In the genomic region with DNA sequence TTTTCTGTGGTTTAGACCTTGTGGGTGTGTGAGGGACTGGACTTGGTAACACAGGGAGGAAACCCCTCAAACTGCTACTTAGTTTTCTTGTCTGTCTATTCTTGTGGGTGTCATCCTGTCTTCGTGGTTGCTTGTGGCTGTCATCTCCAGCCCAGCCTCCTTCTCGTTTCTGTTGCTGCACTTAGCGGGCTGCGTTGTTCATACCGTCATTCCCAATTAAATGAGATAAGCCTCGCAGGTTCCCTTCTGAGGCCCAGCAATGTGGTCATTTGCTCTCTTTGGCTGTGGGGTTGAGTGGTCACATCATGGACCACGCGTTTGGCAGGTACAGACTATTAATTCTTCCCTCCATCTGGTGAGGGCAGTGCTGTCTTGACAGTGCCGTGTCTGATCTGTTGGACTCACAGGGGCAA, we compare ENCODE assay signal across 12 cellular contexts. TPM values are rescaled to one million over a fixed set of nuclear protein-coding genes. Genes with fewer than 3 reads are reported as not detected.
DNase-seq lines count a peak whose midpoint lies in the region; ATAC-seq and TF ChIP-seq lines count a peak whose summit lies in the region.
"Had no signal": no experiment of that assay in that cellular context is flagged by ENCODE, and none has a peak within 500 bp of the region (broad histone marks: within the 10 kb centered on the region; RNA-seq: fewer than 3 reads in every experiment).

No MANE protein-coding gene starts in this region.

- ATAC-seq in stimulated activated naive B cell treated with anti-CD40 and anti-IgM and Interleukin-4, amounts not matched to agents 10 μg/mL and 1 μg/mL and 100 μg/mL, for 72 hours (replicated peaks) = peak; percentile 67 to 68
- ATAC-seq in GM21515 (IDR thresholded peaks at IDR 0.05; ENCODE audit: unreplicated experiment) = no peak

- H3K36me3 ChIP-seq in breast epithelium = no peaks in the 10 kb centered on the region
- H3K36me3 ChIP-seq: prostate gland, stomach had no signal

- no peaks in the 10 kb centered on the region for H3K9me3 ChIP-seq in breast epithelium
- H3K9me3 ChIP-seq: prostate gland, stomach had no signal

- no peak overlapping the region for H3K4me3 Mint-ChIP-seq in activated naive CD4-positive, alpha-beta T cell treated with anti-CD3 and anti-CD28 coated beads, Interleukin-2, amount 10 ng/mL, durations not matched to agents 7 days and 5 days
- peak overlapping the region; percentile 17 to 64 for H3K4me3 Mint-ChIP-seq in stimulated activated naive B cell treated with anti-CD40 and anti-IgM and Interleukin-4, amounts not matched to agents 10 μg/mL and 1 μg/mL and 100 μg/mL, for 72 hours

- peaks cover 0 to 5% of the 10 kb centered on the region in 2 donors for H3K4me1 ChIP-seq in breast epithelium
- H3K4me1 ChIP-seq: prostate gland had no signal

- DNase-seq in activated naive CD4-positive, alpha-beta T cell treated with anti-CD3 and anti-CD28 coated beads, Interleukin-2, amount 10 ng/mL, durations not matched to agents 7 days and 5 days = peak; percentile 32
- no peak for DNase-seq in activated naive CD4-positive, alpha-beta T cell treated with anti-CD3 and anti-CD28 coated beads, Interleukin-2, amount 50 U/mL, for 16 hours
- peak; percentile 30 for DNase-seq in KG1 (lab: John Stamatoyannopoulos, UW)
- DNase-seq in activated T-cell treated with anti-CD3 and anti-CD28 coated beads, Interleukin-2, amount 50 U/mL, for 48 hours = peak; percentile 45 to 54
- DNase-seq in stimulated activated naive B cell treated with anti-CD40 and anti-IgM and Interleukin-4, amounts not matched to agents 10 μg/mL and 1 μg/mL and 100 μg/mL, for 72 hours = no peak
- no peak for DNase-seq in HPDE6-E6E7 (ENCODE audit: extremely low spot score)
- no peak for DNase-seq in breast epithelium (ENCODE audit: low spot score in 2 of 2)
- DNase-seq: effector memory CD4-positive, alpha-beta T cell; NCI-H2081 treated with DMSO at 0.1 percent for 48 hours; stomach had no signal

- CTCF ChIA-PET in activated naive CD4-positive, alpha-beta T cell treated with anti-CD3 and anti-CD28 coated beads, Interleukin-2, amount 10 ng/mL, durations not matched to agents 7 days and 5 days (lab: Charles Lee) = no interaction called here

- H3K27ac Mint-ChIP-seq in activated naive CD4-positive, alpha-beta T cell treated with anti-CD3 and anti-CD28 coated beads, Interleukin-2, amount 10 ng/mL, durations not matched to agents 7 days and 5 days = no peak overlapping the region
- H3K27ac Mint-ChIP-seq in stimulated activated naive B cell treated with anti-CD40 and anti-IgM and Interleukin-4, amounts not matched to agents 10 μg/mL and 1 μg/mL and 100 μg/mL, for 72 hours = peak overlapping the region; percentile 3

- no peaks in the 10 kb centered on the region for H3K27me3 ChIP-seq in breast epithelium
- H3K27me3 ChIP-seq: stomach had no signal

- TF ChIP-seq CTCF in breast epithelium (IDR thresholded peaks at IDR 0.05) = no peak

- TF ChIP-seq POLR2A in breast epithelium (IDR thresholded peaks at IDR 0.05) = no peak

- intact Hi-C loops in breast epithelium (cut with DNase I; ENCODE audit: low total_unique reads) = no loop called here

- H3K27ac ChIP-seq in breast epithelium = no peak overlapping the region
- H3K27ac ChIP-seq: prostate gland, stomach had no signal

- no peak overlapping the region for H3K4me3 ChIP-seq in breast epithelium
- H3K4me3 ChIP-seq: prostate gland, stomach had no signal

- H3K27me3 Mint-ChIP-seq in activated naive CD4-positive, alpha-beta T cell treated with anti-CD3 and anti-CD28 coated beads, Interleukin-2, amount 10 ng/mL, durations not matched to agents 7 days and 5 days = no peaks in the 10 kb centered on the region
- no peaks in the 10 kb centered on the region for H3K27me3 Mint-ChIP-seq in stimulated activated naive B cell treated with anti-CD40 and anti-IgM and Interleukin-4, amounts not matched to agents 10 μg/mL and 1 μg/mL and 100 μg/mL, for 72 hours

- H3K4me1 Mint-ChIP-seq in activated naive CD4-positive, alpha-beta T cell treated with anti-CD3 and anti-CD28 coated beads, Interleukin-2, amount 10 ng/mL, durations not matched to agents 7 days and 5 days = peaks cover 39% of the 10 kb centered on the region
- H3K4me1 Mint-ChIP-seq in stimulated activated naive B cell treated with anti-CD40 and anti-IgM and Interleukin-4, amounts not matched to agents 10 μg/mL and 1 μg/mL and 100 μg/mL, for 72 hours = peaks cover 80 to 100% of the 10 kb centered on the region in 2 donors

- peaks cover 1% of the 10 kb centered on the region for H3K36me3 Mint-ChIP-seq in activated naive CD4-positive, alpha-beta T cell treated with anti-CD3 and anti-CD28 coated beads, Interleukin-2, amount 10 ng/mL, durations not matched to agents 7 days and 5 days
- peaks cover 6 to 8% of the 10 kb centered on the region in 2 donors for H3K36me3 Mint-ChIP-seq in stimulated activated naive B cell treated with anti-CD40 and anti-IgM and Interleukin-4, amounts not matched to agents 10 μg/mL and 1 μg/mL and 100 μg/mL, for 72 hours

- no peaks in the 10 kb centered on the region for H3K9me3 Mint-ChIP-seq in activated naive CD4-positive, alpha-beta T cell treated with anti-CD3 and anti-CD28 coated beads, Interleukin-2, amount 10 ng/mL, durations not matched to agents 7 days and 5 days
- no peaks in the 10 kb centered on the region for H3K9me3 Mint-ChIP-seq in stimulated activated naive B cell treated with anti-CD40 and anti-IgM and Interleukin-4, amounts not matched to agents 10 μg/mL and 1 μg/mL and 100 μg/mL, for 72 hours

RNA-seq across cellular contexts. Expression of a gene that starts 18.8 kb away (rescaled TPM):
- total RNA-seq in breast epithelium = 10 to 100 TPM; 16.7 to 20.3 (median 17.7) TPM

Comparison
In these comparisons a context has a peak if more than half of its experiments do, and no peak if none do; other contexts are left out.
1. DNase-seq: peak in activated naive CD4-positive, alpha-beta T cell treated with anti-CD3 and anti-CD28 coated beads, Interleukin-2, amount 10 ng/mL, durations not matched to agents 7 days and 5 days (single experiment), KG1 (single experiment) and activated T-cell treated with anti-CD3 and anti-CD28 coated beads, Interleukin-2, amount 50 U/mL, for 48 hours (2 of 2); none in activated naive CD4-positive, alpha-beta T cell treated with anti-CD3 and anti-CD28 coated beads, Interleukin-2, amount 50 U/mL, for 16 hours (single experiment), stimulated activated naive B cell treated with anti-CD40 and anti-IgM and Interleukin-4, amounts not matched to agents 10 μg/mL and 1 μg/mL and 100 μg/mL, for 72 hours (single experiment), HPDE6-E6E7 (single experiment) and breast epithelium (0 of 2).